In genomic region chr13:31209819-31210209, GRCh38 we compare ENCODE assay signal across 16 cellular contexts. TPM values are rescaled to one million over a fixed set of nuclear protein-coding genes. Genes with fewer than 3 reads are reported as not detected.
A peak's percentile ranks its signal among the peaks of the same experiment; 100 is the strongest.
DNase-seq lines count a peak whose midpoint lies in the region; ATAC-seq, FAIRE-seq and TF ChIP-seq lines count a peak whose summit lies in the region.
"Had no signal": no experiment of that assay in that cellular context is flagged by ENCODE, and none has a peak within 500 bp of the region (broad histone marks: within the 10 kb centered on the region; RNA-seq: fewer than 3 reads in every experiment).

No MANE protein-coding gene starts in this region.

- H3K9me3 ChIP-seq in SK-N-MC (ENCODE audit: low read depth, low read length) (no peaks in the 10 kb centered on the region), keratinocyte (ENCODE audit: control insufficient read depth, low read depth, low read length) (no peaks in the 10 kb centered on the region), stomach (no peaks in the 10 kb centered on the region)
- H3K9me3 ChIP-seq: lower lobe of right lung had no signal

- H3K9ac ChIP-seq in SK-N-MC (ENCODE audit: insufficient read length) (no peak overlapping the region), keratinocyte (ENCODE audit: control insufficient read depth, extremely low read depth, insufficient read depth, low read length) (no peak overlapping the region)

- TF ChIP-seq EP300 in stomach (IDR thresholded peaks at IDR 0.05): no peak

- intact Hi-C loops in stomach (cut with DNase I; ENCODE audit: low total_unique reads): no loop called here

- no peaks in the 10 kb centered on the region for H3K9me1 ChIP-seq in keratinocyte (ENCODE audit: control insufficient read depth, extremely low read depth, insufficient read depth, low read length)

- no peak for ATAC-seq in GM21381 (IDR thresholded peaks at IDR 0.05; ENCODE audit: unreplicated experiment)
- ATAC-seq: activated CD4-positive, alpha-beta T cell treated with anti-CD3 and anti-CD28 coated beads for 36 hours had no signal

- H3K4me3 ChIP-seq in SK-N-MC (peak overlapping the region; percentile 67), keratinocyte (ENCODE audit: control insufficient read depth in 2 of 3, extremely low read depth in 1 of 3, insufficient read depth in 2 of 3, low read depth in 1 of 3, low read length in 3 of 3) (no peak overlapping the region), stomach (peak overlapping the region in 1 of 4 donors; percentile 2)
- H3K4me3 ChIP-seq: lower lobe of right lung, skin epidermis had no signal

- H2AFZ ChIP-seq in keratinocyte (ENCODE audit: control insufficient read depth, low read length): no peak overlapping the region

- DNase-seq in NCI-H82 (lab: John Stamatoyannopoulos, UW): peak; percentile 60
- no peak for DNase-seq in NCI-H82 treated with DMSO at 0.1 percent for 48 hours (lab: John Stamatoyannopoulos, UW; ENCODE audit: unreplicated experiment)
- DNase-seq in SK-N-MC (ENCODE audit: low read depth, low spot score): no peak
- no peak for DNase-seq in keratinocyte (ENCODE audit: low read depth, low spot score)
- no peak for DNase-seq in stomach
- no peak for DNase-seq in COLO668 (lab: John Stamatoyannopoulos, UW; ENCODE audit: unreplicated experiment)
- no peak for DNase-seq in retina
- DNase-seq: activated naive CD4-positive, alpha-beta T cell treated with anti-CD3 and anti-CD28 coated beads, Interleukin-2, amount 10 ng/mL, durations not matched to agents 7 days and 5 days; brain microvascular endothelial cell; lower lobe of right lung; stimulated activated naive CD4-positive, alpha-beta T cell had no signal

- H4K20me1 ChIP-seq in keratinocyte (ENCODE audit: control insufficient read depth, extremely low read depth, insufficient read depth, low read length): no peaks in the 10 kb centered on the region

- no peaks in the 10 kb centered on the region for H3K27me3 ChIP-seq in keratinocyte (ENCODE audit: control insufficient read depth, extremely low read depth, insufficient read depth, low read length)
- H3K27me3 ChIP-seq in stomach: no peaks in the 10 kb centered on the region
- H3K27me3 ChIP-seq: brain microvascular endothelial cell had no signal

- H3K4me1 ChIP-seq in keratinocyte (ENCODE audit: control insufficient read depth, extremely low read depth, insufficient read depth, low read length) (peaks cover 15% of the 10 kb centered on the region), stomach (peaks cover 13 to 45% (median 30%) of the 10 kb centered on the region in 4 donors)

- H3K79me2 ChIP-seq in keratinocyte (ENCODE audit: control insufficient read depth, insufficient read depth, low read length): peaks cover 2% of the 10 kb centered on the region

- FAIRE-seq in keratinocyte (lab: Jason Lieb, UNC): peak; percentile 71
- FAIRE-seq: A204.1, GM12892 had no signal

- peak overlapping the region; percentile 4 for H3K4me2 ChIP-seq in keratinocyte (ENCODE audit: control insufficient read depth, extremely low read depth, insufficient read depth, low read depth, low read length)

- 29 to 48% (median 35%) methylated on average over 4 of the region's 4 CpGs for WGBS in stomach, 5 donors

- no peak for TF ChIP-seq CTCF in keratinocyte (optimal IDR thresholded peaks at IDR 0.05 in 1 of 3, IDR thresholded peaks at IDR 0.05 in 1 of 3, conservative IDR thresholded peaks at IDR 0.05 in 1 of 3; ENCODE audit: extremely low read depth in 1 of 3, insufficient read depth in 2 of 3, low read length in 3 of 3)
- TF ChIP-seq CTCF in stomach (IDR thresholded peaks at IDR 0.05): no peak

- H3K27ac ChIP-seq in SK-N-MC (peak overlapping the region; percentile 66; the same call in 1 of the 2 replicates), keratinocyte (ENCODE audit: control insufficient read depth, insufficient read depth, low read length) (no peak overlapping the region), stomach (peak overlapping the region in 3 of 5 donors; percentile 3 to 69 (median 5))
- H3K27ac ChIP-seq: brain microvascular endothelial cell, lower lobe of right lung had no signal

- H3K36me3 ChIP-seq in SK-N-MC (ENCODE audit: insufficient read depth, low read length) (no peaks in the 10 kb centered on the region), keratinocyte (ENCODE audit: control insufficient read depth in 2 of 2, extremely low read depth in 1 of 2, insufficient read depth in 2 of 2, low read length in 2 of 2) (no peaks in the 10 kb centered on the region), stomach (no peaks in the 10 kb centered on the region)
- H3K36me3 ChIP-seq: brain microvascular endothelial cell, lower lobe of right lung had no signal

- dilution Hi-C loops in keratinocyte (cut with MboI; ENCODE audit: extremely low pct_ligation_motif_present, low sequenced_read_pairs): no loop called here

- TF ChIP-seq POLR2A in stomach (IDR thresholded peaks at IDR 0.05): no peak

RNA-seq across cellular contexts. Expression of gene B3GLCT, which starts 10.0 kb away (rescaled TPM):
- polyA plus RNA-seq in keratinocyte (2.6 to 4.4 TPM (median 3.4 TPM) in 3 replicates), stomach (1 to 10 TPM in 2 of 3 donors, under 1 TPM in 1; 0.76 to 3.3 (median 1.6) TPM)
- polyA plus RNA-seq in keratinocyte (2011; ENCODE audit: low read depth): 1.1 TPM
- 1.2 and 2.4 TPM in 2 replicates for polyA plus RNA-seq in keratinocyte (2011; cell fraction: cytosol; rRNA removed)
- 3.5 and 4.5 TPM in 2 replicates for polyA plus RNA-seq in keratinocyte (2011; cell fraction: nucleus; rRNA removed)
- 3.0 and 4.4 TPM in 2 replicates for polyA plus RNA-seq in keratinocyte (2012; ENCODE audit: low replicate concordance)
- polyA minus RNA-seq in keratinocyte: 3.4 to 4.9 TPM (median 3.6 TPM) in 3 replicates
- polyA minus RNA-seq in keratinocyte (2011; cell fraction: cytosol; rRNA and poly(A)+ RNA removed): 2.9 TPM
- polyA minus RNA-seq in keratinocyte (2011; cell fraction: nucleus; rRNA and poly(A)+ RNA removed): 3.7 and 6.5 TPM in 2 replicates
- total RNA-seq in stomach: 10 to 100 TPM in 2 of 5 donors, 1 to 10 TPM in 1, not detected in 2; 9.6 to 16.1 (median 15.4) TPM

RNA-seq across cellular contexts. Expression of gene HSPH1, which starts 48.1 kb away (rescaled TPM):
- polyA plus RNA-seq in keratinocyte (54.3 to 111 TPM (median 73.5 TPM) in 3 replicates), stomach (10 to 100 TPM; 18.6 to 25.1 (median 24.3) TPM)
- 839 TPM for polyA plus RNA-seq in keratinocyte (2011; ENCODE audit: low read depth)
- 51.0 and 97.3 TPM in 2 replicates for polyA plus RNA-seq in keratinocyte (2011; cell fraction: cytosol; rRNA removed)
- 87.1 and 138 TPM in 2 replicates for polyA plus RNA-seq in keratinocyte (2011; cell fraction: nucleus; rRNA removed)
- polyA plus RNA-seq in keratinocyte (2012; ENCODE audit: low replicate concordance): 114 and 211 TPM in 2 replicates
- 10.4 to 54.5 TPM (median 18.7 TPM) in 3 replicates for polyA minus RNA-seq in keratinocyte
- polyA minus RNA-seq in keratinocyte (2011; cell fraction: cytosol; rRNA and poly(A)+ RNA removed): 44.5 TPM
- polyA minus RNA-seq in keratinocyte (2011; cell fraction: nucleus; rRNA and poly(A)+ RNA removed): 44.9 and 83.2 TPM in 2 replicates
- 10 to 100 TPM; 28.6 to 49.4 (median 33.3) TPM for total RNA-seq in stomach
